8 cellular contexts compared by ENCODE assay signal in the genomic region with DNA sequence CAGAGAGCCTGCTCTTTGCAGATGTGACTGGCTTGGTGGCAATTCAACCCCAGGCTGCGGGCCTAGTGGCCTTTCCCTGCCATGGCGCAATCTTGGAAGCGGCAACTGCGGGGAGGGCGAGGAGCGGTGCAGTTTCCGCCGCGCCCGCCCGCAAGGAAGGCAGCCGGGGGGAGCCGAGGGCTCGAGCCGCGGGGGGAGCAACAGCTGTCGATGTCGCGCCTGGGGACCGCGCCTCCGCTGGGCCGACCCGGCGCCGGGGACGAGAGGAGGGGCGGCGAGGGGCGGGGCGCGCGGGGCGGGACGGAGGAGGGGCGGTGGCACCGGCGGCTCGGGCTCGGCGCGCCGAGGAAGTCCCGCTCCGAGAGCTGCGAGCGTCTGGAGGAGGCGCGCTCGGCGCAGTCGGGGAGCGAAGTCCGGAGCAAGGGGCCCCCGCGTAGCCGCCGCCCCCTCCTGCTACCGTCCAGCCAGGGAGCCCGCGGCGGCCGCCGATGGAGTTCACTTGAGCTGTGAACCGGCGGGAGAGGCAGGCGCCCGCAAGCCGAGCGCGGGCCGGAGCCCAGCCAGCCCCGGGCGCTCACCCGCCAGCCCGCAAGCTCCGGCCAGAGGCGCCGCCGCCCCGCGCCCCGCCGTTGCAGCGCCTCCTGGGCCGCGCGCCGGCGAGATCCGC.
A peak's percentile ranks its signal among the peaks of the same experiment; 100 is the strongest.
DNase-seq lines count a peak whose midpoint lies in the region; ATAC-seq and TF ChIP-seq lines count a peak whose summit lies in the region.

No MANE protein-coding gene starts in this region.

- peaks cover 28% of the 10 kb centered on the region for H3K27me3 Mint-ChIP-seq in nephron (ENCODE audit: low read depth)

- peaks cover 21% of the 10 kb centered on the region for H3K4me1 Mint-ChIP-seq in nephron

- peak overlapping the region; percentile 87 to 92 (median 92) for H3K4me3 Mint-ChIP-seq in nephron

- no peak overlapping the region for H2AFZ ChIP-seq in fibroblast of lung (ENCODE audit: low read length)

- H3K9ac ChIP-seq in fibroblast of lung (ENCODE audit: insufficient read depth, low read length): peak overlapping the region; percentile 48

- intact Hi-C loops in thyroid gland (cut with DNase I): no loop called here

- TF ChIP-seq CTCF in fibroblast of lung (conservative IDR thresholded peaks at IDR 0.05 in 1 of 2, IDR thresholded peaks at IDR 0.05 in 1 of 2; ENCODE audit: low read depth in 1 of 2, low read length in 2 of 2): no peak
- TF ChIP-seq CTCF in nephron (IDR thresholded peaks at IDR 0.05; ENCODE audit: unreplicated experiment in 3 of 3): peak; percentile 15 to 38 (median 23)
- peak in 2 of 6 experiments; percentile 9 to 16 for TF ChIP-seq CTCF in thyroid gland (IDR thresholded peaks at IDR 0.05)

- WGBS in thyroid gland, 2 donors: 0 to 3% methylated on average over 1 to 12 of the region's 91 CpGs

- H4K20me1 ChIP-seq in fibroblast of lung (ENCODE audit: control insufficient read depth, extremely low read depth, insufficient read depth, low read length): no peaks in the 10 kb centered on the region

- peaks cover 4% of the 10 kb centered on the region for H3K79me2 ChIP-seq in fibroblast of lung (ENCODE audit: control insufficient read depth, insufficient read depth, low read length)

- H3K27ac Mint-ChIP-seq in nephron: peak overlapping the region; percentile 72 to 98 (median 94)

- ATAC-seq in HG03095 (IDR thresholded peaks at IDR 0.05; ENCODE audit: unreplicated experiment): peak; percentile 72

- peak overlapping the region; percentile 23 to 86 (median 64) for H3K4me3 ChIP-seq in fibroblast of lung (replicated peaks in 1 of 4; ENCODE audit: control extremely low read depth in 1 of 4, insufficient read depth in 1 of 4, low read depth in 3 of 4, low read length in 4 of 4)
- peak overlapping the region in 2 of 3 donors; percentile 53 to 83 for H3K4me3 ChIP-seq in thyroid gland (replicated peaks in 1 of 3)

- H3K36me3 ChIP-seq in fibroblast of lung (ENCODE audit: control insufficient read depth, insufficient read depth, low read length) (no peaks in the 10 kb centered on the region), thyroid gland (no peaks in the 10 kb centered on the region)

- H3K27ac ChIP-seq in fibroblast of lung (ENCODE audit: insufficient read depth, low read length) (no peak overlapping the region), thyroid gland (peak overlapping the region in 2 of 3 donors; percentile 58)

- H3K4me1 ChIP-seq in fibroblast of lung (ENCODE audit: control insufficient read depth, extremely low read depth, insufficient read depth, low read length): no peaks in the 10 kb centered on the region
- peaks cover 0 to 3% of the 10 kb centered on the region in 2 donors for H3K4me1 ChIP-seq in thyroid gland

- no peaks in the 10 kb centered on the region for H3K9me3 Mint-ChIP-seq in nephron

- H3K36me3 Mint-ChIP-seq in nephron (ENCODE audit: low read depth): peaks cover 8% of the 10 kb centered on the region

- H3K9me3 ChIP-seq in fibroblast of lung (ENCODE audit: control insufficient read depth, insufficient read depth, low read depth, low read length): no peaks in the 10 kb centered on the region
- no peaks in the 10 kb centered on the region for H3K9me3 ChIP-seq in thyroid gland

- H3K4me2 ChIP-seq in fibroblast of lung (ENCODE audit: extremely low read depth, insufficient read depth, low read length): peak overlapping the region; percentile 52

- DNase-seq in stimulated activated CD4-positive, alpha-beta T cell treated with anti-CD3 and anti-CD28 coated beads, Interleukin-12 subunit alpha, Interleukin-12 subunit beta, amount 100 ng/mL, for 4 hours: peak; percentile 45
- no peak for DNase-seq in stimulated activated CD4-positive, alpha-beta T cell treated with anti-CD3 and anti-CD28 coated beads, Interleukin-1b, Interleukin-23, amount 100 ng/mL, for 48 hours
- DNase-seq in NCI-H524 (lab: John Stamatoyannopoulos, UW) (peak; percentile 67 to 76), fibroblast of lung (ENCODE audit: low read depth in 2 of 2) (peak; percentile 57 to 70), thyroid gland (peak; percentile 62 to 65)
- DNase-seq in activated T-cell treated with anti-CD3 and anti-CD28 coated beads, Interleukin-2, amount 50 U/mL, for 1 hour: peak; percentile 75

- TF ChIP-seq POLR2A in thyroid gland (IDR thresholded peaks at IDR 0.05): peak in 1 of 2 donors; percentile 72

- no peaks in the 10 kb centered on the region for H3K27me3 ChIP-seq in fibroblast of lung (ENCODE audit: control insufficient read depth, insufficient read depth, low read length)
- no peaks in the 10 kb centered on the region for H3K27me3 ChIP-seq in thyroid gland

Comparison
In these comparisons a context has a peak if more than half of its experiments do, and no peak if none do; other contexts are left out.
1. CTCF ChIP-seq: peak in nephron (3 of 3); none in fibroblast of lung (0 of 2).